ENCODE assay signal across 10 cellular contexts in the genomic region with DNA sequence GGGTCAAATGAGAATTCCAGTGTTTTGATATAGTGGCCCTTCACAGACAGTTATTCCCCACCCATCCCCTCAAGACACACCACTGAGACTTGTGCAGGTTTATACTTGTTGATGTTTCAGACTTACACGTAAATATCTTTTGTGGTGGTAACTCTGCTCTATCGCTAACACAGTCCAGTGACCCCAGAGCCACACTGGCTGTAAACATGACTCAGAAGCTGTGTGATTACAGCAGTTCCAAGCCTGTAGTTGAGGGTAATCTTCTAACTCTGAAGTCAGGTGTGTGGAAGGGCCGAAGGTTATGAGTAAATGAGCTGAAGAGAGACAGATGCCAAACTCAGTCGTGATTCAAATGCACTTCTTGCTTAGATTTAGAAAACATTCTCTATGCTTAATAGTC. TPM values are rescaled to one million over a fixed set of nuclear protein-coding genes. Genes with fewer than 3 reads are reported as not detected.
DNase-seq lines count a peak whose midpoint lies in the region; ATAC-seq and TF ChIP-seq lines count a peak whose summit lies in the region.
"Had no signal": no experiment of that assay in that cellular context is flagged by ENCODE, and none has a peak within 500 bp of the region (broad histone marks: within the 10 kb centered on the region; RNA-seq: fewer than 3 reads in every experiment).

No MANE protein-coding gene starts in this region.

- peaks cover 0 to 3% (median 0%) of the 10 kb centered on the region in 4 donors for H3K36me3 ChIP-seq in right lobe of liver
- H3K36me3 ChIP-seq in testis (ENCODE audit: low read depth, missing control alignments), result no peaks in the 10 kb centered on the region
- no peaks in the 10 kb centered on the region for H3K36me3 ChIP-seq in PC-3 (ENCODE audit: low read depth, low read length)

- H3K9ac ChIP-seq in PC-3 (ENCODE audit: low read length), result no peak overlapping the region

- intact Hi-C loops in right lobe of liver (cut with DNase I) (no loop called here), testis (cut with DNase I; ENCODE audit: low total_unique reads) (no loop called here), PC-3 (cut with micrococcal nuclease) (no loop called here)

- no peaks in the 10 kb centered on the region for H3K79me2 ChIP-seq in PC-3 (ENCODE audit: low read length)

- H3K4me3 ChIP-seq in right lobe of liver (no peak overlapping the region), testis (no peak overlapping the region), PC-3 (ENCODE audit: low read length) (no peak overlapping the region)

- H2AFZ ChIP-seq in PC-3 (ENCODE audit: low read length), result no peak overlapping the region

- H3K27me3 ChIP-seq in right lobe of liver, result no peaks in the 10 kb centered on the region
- no peaks in the 10 kb centered on the region for H3K27me3 ChIP-seq in testis
- H3K27me3 ChIP-seq in PC-3 (ENCODE audit: low read length), result no peaks in the 10 kb centered on the region

- H3F3A ChIP-seq in PC-3 (ENCODE audit: low read length, unreplicated experiment), result no peaks in the 10 kb centered on the region

- DNase-seq in right lobe of liver (no peak), HCEC 1CT (no peak), testis (no peak), PC-3 (no peak)

- POLR2A ChIA-PET in PC-3 (lab: Charles Lee; ENCODE audit: unreplicated experiment), result no interaction called here

- H3K27ac ChIP-seq in right lobe of liver, result no peak overlapping the region
- no peak overlapping the region for H3K27ac ChIP-seq in testis
- H3K27ac ChIP-seq in PC-3 (ENCODE audit: low read length), result no peak overlapping the region

- no peak overlapping the region for H3K4me2 ChIP-seq in PC-3 (ENCODE audit: low read length)

- 33% methylated on average over 4 of the region's 4 CpGs for WGBS in right lobe of liver (ENCODE audit: insufficient coverage, low coverage, low lambda C conversion rate, missing lambda C conversion rate)
- 80 to 86% methylated on average over 4 of the region's 4 CpGs for WGBS in testis, 2 donors

- BruUV-seq in PC-3 (replicated peaks; lab: Mats Ljungman, UMichigan), result no TSS peak

- H3K4me1 ChIP-seq in right lobe of liver (no peaks in the 10 kb centered on the region), testis (no peaks in the 10 kb centered on the region), PC-3 (ENCODE audit: insufficient read depth, low read length) (no peaks in the 10 kb centered on the region)

- TF ChIP-seq CTCF in right lobe of liver (IDR thresholded peaks at IDR 0.05) (no peak), testis (IDR thresholded peaks at IDR 0.05) (no peak), PC-3 (conservative IDR thresholded peaks at IDR 0.05; ENCODE audit: low read depth, low read length) (no peak)

- peak; percentile 72 for ATAC-seq in GM18498 (IDR thresholded peaks at IDR 0.05; ENCODE audit: unreplicated experiment)
- ATAC-seq in HG02642 (IDR thresholded peaks at IDR 0.05; ENCODE audit: poor library complexity, unreplicated experiment), result peak; percentile 69
- ATAC-seq in SK-N-SH treated with all-trans-retinoic acid at 6 μM for 48 hours, result peak; percentile 27; the same call in 1 of the 3 replicates
- peak in 3 of 4 donors; percentile 10 to 97 (median 28) for ATAC-seq in right lobe of liver
- no peak; the same call in 1 of the 2 replicates for ATAC-seq in PC-3
- no peak for ATAC-seq in GM21717 (IDR thresholded peaks at IDR 0.05; ENCODE audit: unreplicated experiment)
- ATAC-seq: Right ventricle myocardium inferior had no signal

- no peaks in the 10 kb centered on the region for H3K9me2 ChIP-seq in PC-3 (replicated peaks; ENCODE audit: low read length)

- CTCF ChIA-PET in PC-3 (lab: Charles Lee), result no interaction called here

- TF ChIP-seq POLR2A in right lobe of liver (IDR thresholded peaks at IDR 0.05) (no peak), testis (IDR thresholded peaks at IDR 0.05) (no peak)

- H4K20me1 ChIP-seq in PC-3 (ENCODE audit: low read length), result no peaks in the 10 kb centered on the region

- H3K9me3 ChIP-seq in right lobe of liver (no peaks in the 10 kb centered on the region), testis (no peaks in the 10 kb centered on the region), PC-3 (ENCODE audit: low read length) (no peaks in the 10 kb centered on the region)

TF ChIP-seq in SK-N-SH treated with all-trans-retinoic acid at 6 μM for 48 hours, 23 proteins besides CTCF, POLR2A, EP300 and RAD21 (continues in another document):
- TF ChIP-seq ZFP3 (CRISPR knock-in tag; IDR thresholded peaks at IDR 0.05) (no peak), BACH2 (CRISPR knock-in tag; IDR thresholded peaks at IDR 0.05; ENCODE audit: borderline replicate concordance) (no peak), OSR1 (CRISPR knock-in tag; IDR thresholded peaks at IDR 0.05) (no peak), POU6F1 (CRISPR knock-in tag; IDR thresholded peaks at IDR 0.05; ENCODE audit: borderline replicate concordance, low read depth) (no peak), TCF4 (CRISPR knock-in tag; IDR thresholded peaks at IDR 0.05; ENCODE audit: borderline replicate concordance) (no peak), CSRNP3 (CRISPR knock-in tag; IDR thresholded peaks at IDR 0.05) (no peak), ISL1 (CRISPR knock-in tag; IDR thresholded peaks at IDR 0.05) (no peak), PPARA (CRISPR knock-in tag; IDR thresholded peaks at IDR 0.05; ENCODE audit: borderline replicate concordance) (no peak), ARNTL (CRISPR knock-in tag; IDR thresholded peaks at IDR 0.05; ENCODE audit: borderline replicate concordance, low read depth) (no peak), ZNF70 (CRISPR knock-in tag; IDR thresholded peaks at IDR 0.05) (no peak), ESRRG (CRISPR knock-in tag; IDR thresholded peaks at IDR 0.05) (no peak), CSDC2 (CRISPR knock-in tag; IDR thresholded peaks at IDR 0.05) (no peak)
- TF ChIP-seq, protein P1, sequence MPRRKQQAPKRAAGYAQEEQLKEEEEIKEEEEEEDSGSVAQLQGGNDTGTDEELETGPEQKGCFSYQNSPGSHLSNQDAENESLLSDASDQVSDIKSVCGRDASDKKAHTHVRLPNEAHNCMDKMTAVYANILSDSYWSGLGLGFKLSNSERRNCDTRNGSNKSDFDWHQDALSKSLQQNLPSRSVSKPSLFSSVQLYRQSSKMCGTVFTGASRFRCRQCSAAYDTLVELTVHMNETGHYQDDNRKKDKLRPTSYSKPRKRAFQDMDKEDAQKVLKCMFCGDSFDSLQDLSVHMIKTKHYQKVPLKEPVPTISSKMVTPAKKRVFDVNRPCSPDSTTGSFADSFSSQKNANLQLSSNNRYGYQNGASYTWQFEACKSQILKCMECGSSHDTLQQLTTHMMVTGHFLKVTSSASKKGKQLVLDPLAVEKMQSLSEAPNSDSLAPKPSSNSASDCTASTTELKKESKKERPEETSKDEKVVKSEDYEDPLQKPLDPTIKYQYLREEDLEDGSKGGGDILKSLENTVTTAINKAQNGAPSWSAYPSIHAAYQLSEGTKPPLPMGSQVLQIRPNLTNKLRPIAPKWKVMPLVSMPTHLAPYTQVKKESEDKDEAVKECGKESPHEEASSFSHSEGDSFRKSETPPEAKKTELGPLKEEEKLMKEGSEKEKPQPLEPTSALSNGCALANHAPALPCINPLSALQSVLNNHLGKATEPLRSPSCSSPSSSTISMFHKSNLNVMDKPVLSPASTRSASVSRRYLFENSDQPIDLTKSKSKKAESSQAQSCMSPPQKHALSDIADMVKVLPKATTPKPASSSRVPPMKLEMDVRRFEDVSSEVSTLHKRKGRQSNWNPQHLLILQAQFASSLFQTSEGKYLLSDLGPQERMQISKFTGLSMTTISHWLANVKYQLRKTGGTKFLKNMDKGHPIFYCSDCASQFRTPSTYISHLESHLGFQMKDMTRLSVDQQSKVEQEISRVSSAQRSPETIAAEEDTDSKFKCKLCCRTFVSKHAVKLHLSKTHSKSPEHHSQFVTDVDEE (CRISPR knock-in tag; IDR thresholded peaks at IDR 0.05), result no peak

RNA-seq across cellular contexts. Expression of gene NOBOX, which starts 19.4 kb away (rescaled TPM):
- total RNA-seq in right lobe of liver, result not detected
- total RNA-seq in testis, result 1 to 10 TPM; 1.6 TPM
- 1.1 TPM for polyA plus RNA-seq in testis (ENCODE audit: insufficient read depth, low read depth, low replicate concordance)
- total RNA-seq in PC-3 (2014; rRNA removed), result not detected in 2 replicates
- total RNA-seq: G401, Right ventricle myocardium inferior had no signal

RNA-seq across cellular contexts. Expression of gene ARHGEF5, which starts 28.9 kb away (rescaled TPM):
- total RNA-seq in right lobe of liver (10 to 100 TPM; 10.2 to 18.2 (median 15.0) TPM), testis (1 to 10 TPM; 4.3 to 5.2 TPM), PC-3 (2014; rRNA removed) (15.5 and 17.7 TPM in 2 replicates)
- polyA plus RNA-seq in testis (ENCODE audit: insufficient read depth, low read depth, low replicate concordance), result 5.0 TPM
- total RNA-seq: G401 had no signal

Comparison
In these comparisons a context has a peak if more than half of its experiments do, and no peak if none do; other contexts are left out.
1. ATAC-seq: peak in GM18498 (single experiment), HG02642 (single experiment), SK-N-SH treated with all-trans-retinoic acid at 6 μM for 48 hours (single experiment) and right lobe of liver (3 of 4); none in PC-3 (single experiment) and GM21717 (single experiment).